Comparison of ENCODE assay signal across 24 cellular contexts in the genomic region with DNA sequence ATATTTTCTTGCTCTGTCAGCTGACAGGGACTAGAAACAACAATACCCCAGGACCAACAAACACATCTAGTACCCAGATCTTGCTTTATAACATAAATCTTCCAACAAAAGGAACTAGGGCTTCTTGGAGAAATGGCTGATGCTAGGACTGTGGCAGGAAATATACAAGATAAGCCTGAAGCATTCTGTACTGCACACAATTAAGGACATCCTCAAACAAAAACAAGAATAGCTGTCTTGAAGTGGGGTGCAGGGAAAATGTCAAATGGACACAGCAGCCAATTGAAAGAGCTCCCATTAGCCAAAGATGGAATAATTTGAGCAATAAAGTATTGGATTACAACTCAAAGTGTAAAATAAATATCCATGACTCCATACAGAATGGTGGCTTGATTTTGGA.
"Had no signal": no experiment of that assay in that cellular context is flagged by ENCODE, and none has a peak within 500 bp of the region (broad histone marks: within the 10 kb centered on the region; RNA-seq: fewer than 3 reads in every experiment).

No MANE protein-coding gene starts in this region.

- H3K4me1 Mint-ChIP-seq: endodermal cell had no signal

- DNase-seq: activated CD4-positive, alpha-beta T cell treated with anti-CD3 and anti-CD28 coated beads, Interleukin-2, amount 50 U/mL, for 1 hour; activated CD4-positive, CD25-positive, alpha-beta regulatory T cell treated with anti-CD3 and anti-CD28 coated beads, Interleukin-2, amount 50 U/mL, for 72 hours; activated CD8-positive, alpha-beta T cell treated with anti-CD3 and anti-CD28 coated beads for 36 hours; activated T-cell treated with anti-CD3 and anti-CD28 coated beads, Interleukin-2, amount 50 U/mL, for 48 hours; endodermal cell; esophagus squamous epithelium; gastrocnemius medialis; glutamatergic neuron; lower lobe of right lung; mesenchymal stem cell; natural killer cell; occipital lobe; right cardiac atrium; stimulated activated naive CD4-positive, alpha-beta T cell had no signal

- H3K27me3 ChIP-seq: breast epithelium, esophagus squamous epithelium, gastrocnemius medialis, left lung, neural progenitor cell, spleen, suprapubic skin, tibial nerve had no signal

- H3K36me3 Mint-ChIP-seq: activated naive CD4-positive, alpha-beta T cell treated with anti-CD3 and anti-CD28 coated beads, Interleukin-2, amount 50 U/mL, for 72 hours; natural killer cell had no signal

- H3K36me3 ChIP-seq: breast epithelium, lower lobe of right lung, neural progenitor cell had no signal

- H3K27ac ChIP-seq: breast epithelium, esophagus squamous epithelium, gastrocnemius medialis, left lung, lower lobe of right lung, neural progenitor cell, suprapubic skin, tibial nerve had no signal

- H3K27ac Mint-ChIP-seq: activated CD8-positive, alpha-beta T cell treated with anti-CD3 and anti-CD28 coated beads for 36 hours; activated naive CD4-positive, alpha-beta T cell treated with anti-CD3 and anti-CD28 coated beads, Interleukin-2, amount 50 U/mL, for 72 hours; activated T-helper 2 cell treated with anti-CD3 and anti-CD28 coated beads, Interferon-gamma antibody, Interleukin-2, Interleukin-4, amounts not matched to agents 10 μg/mL and 5 μg/mL and 100 μg/mL, durations not matched to agents 14 hours and 24 hours and 36 hours; dendritic cell treated with granulocyte-macrophage colony-stimulating factor and Interleukin-4, amounts not matched to agents 40 ng/mL and 50 ng/mL, for 4 days; endodermal cell; natural killer cell; neural progenitor cell had no signal

- H3K4me3 Mint-ChIP-seq: activated CD8-positive, alpha-beta T cell treated with anti-CD3 and anti-CD28 coated beads for 36 hours; central memory CD8-positive, alpha-beta T cell; dendritic cell treated with granulocyte-macrophage colony-stimulating factor and Interleukin-4, amounts not matched to agents 40 ng/mL and 50 ng/mL, for 4 days; endodermal cell; natural killer cell; neural progenitor cell had no signal

- H3K4me3 ChIP-seq: breast epithelium, esophagus squamous epithelium, gastrocnemius medialis, left lung, lower lobe of right lung, neural progenitor cell, spleen, suprapubic skin, tibial nerve had no signal

- ATAC-seq: activated CD8-positive, alpha-beta T cell treated with anti-CD3 and anti-CD28 coated beads for 36 hours; activated naive CD4-positive, alpha-beta T cell treated with anti-CD3 and anti-CD28 coated beads, Interleukin-2, amount 50 U/mL, for 72 hours; gastrocnemius medialis; left lung; lower lobe of right lung; natural killer cell; right cardiac atrium had no signal

- H3K9me3 ChIP-seq: breast epithelium, esophagus squamous epithelium, gastrocnemius medialis, left lung, lower lobe of right lung, spleen, suprapubic skin, tibial nerve had no signal

- H3K9me3 Mint-ChIP-seq: activated CD8-positive, alpha-beta T cell treated with anti-CD3 and anti-CD28 coated beads for 36 hours; activated naive CD4-positive, alpha-beta T cell treated with anti-CD3 and anti-CD28 coated beads, Interleukin-2, amount 50 U/mL, for 72 hours; activated T-helper 2 cell treated with anti-CD3 and anti-CD28 coated beads, Interferon-gamma antibody, Interleukin-2, Interleukin-4, amounts not matched to agents 10 μg/mL and 5 μg/mL and 100 μg/mL, durations not matched to agents 14 hours and 24 hours and 36 hours; central memory CD8-positive, alpha-beta T cell; dendritic cell treated with granulocyte-macrophage colony-stimulating factor and Interleukin-4, amounts not matched to agents 40 ng/mL and 50 ng/mL, for 4 days; endodermal cell; natural killer cell; neural progenitor cell had no signal

- H3K4me1 ChIP-seq: breast epithelium, gastrocnemius medialis, neural progenitor cell, suprapubic skin had no signal
